8 cellular contexts compared by ENCODE assay signal in genomic region chr5:177085985-177086917, GRCh38.
DNase-seq lines count a peak whose midpoint lies in the region; ATAC-seq and TF ChIP-seq lines count a peak whose summit lies in the region.

FGFR4 (plus strand) TSS chr5:177086915; CDS start chr5:177089603, 2,688 bp downstream.

- H3K4me1 ChIP-seq in neutrophil (ENCODE audit: control insufficient read depth in 1 of 2, insufficient read depth in 1 of 2, low read depth in 1 of 2, low read length in 1 of 2) (peaks cover 10 to 11% of the 10 kb centered on the region in 2 experiments), tibial artery (peaks cover 0 to 14% (median 11%) of the 10 kb centered on the region in 4 donors)

- H3K9me3 ChIP-seq in neutrophil = no peaks in the 10 kb centered on the region
- no peaks in the 10 kb centered on the region for H3K9me3 ChIP-seq in tibial artery

- peak; percentile 37 for ATAC-seq in HG03045 (IDR thresholded peaks at IDR 0.05; ENCODE audit: unreplicated experiment)

- DNase-seq in SHP77 (lab: John Stamatoyannopoulos, UW) (peak; percentile 28 to 30), SHP77 treated with DMSO at 0.1 percent for 48 hours (lab: John Stamatoyannopoulos, UW) (no peak), NCI-H82 treated with DMSO at 0.1 percent for 48 hours (lab: John Stamatoyannopoulos, UW; ENCODE audit: unreplicated experiment) (peak; percentile 81), activated T-cell treated with anti-CD3 and anti-CD28 coated beads for 48 hours (ENCODE audit: low read depth) (peak; percentile 50), fibroblast of mammary gland (ENCODE audit: low read depth) (peak; percentile 47), tibial artery (no peak)

- intact Hi-C loops in tibial artery (cut with DNase I; ENCODE audit: low total_unique reads) = no loop called here

- H3K4me3 ChIP-seq in fibroblast of mammary gland (ENCODE audit: control insufficient read depth, low read depth, low read length) (no peak within 1 kb of the TSS), neutrophil (ENCODE audit: low read depth in 1 of 2, low read length in 1 of 2) (peak within 1 kb of the TSS; percentile 49 to 60), tibial artery (peak within 1 kb of the TSS; percentile 29 to 45)

- H3K27me3 ChIP-seq in neutrophil (peaks cover 82% of the 10 kb centered on the region), tibial artery (peaks cover 6 to 48% of the 10 kb centered on the region in 2 donors)

- H3K27ac ChIP-seq in neutrophil = peak within 1 kb of the TSS; percentile 33
- H3K27ac ChIP-seq in tibial artery = no peak within 1 kb of the TSS

- H3K36me3 ChIP-seq in neutrophil = no peaks in the 10 kb centered on the region
- no peaks in the 10 kb centered on the region for H3K36me3 ChIP-seq in tibial artery

- TF ChIP-seq CTCF in fibroblast of mammary gland (conservative IDR thresholded peaks at IDR 0.05; ENCODE audit: control insufficient read depth, insufficient read depth, low read depth, low read length) (no peak), neutrophil (IDR thresholded peaks at IDR 0.05) (no peak), tibial artery (IDR thresholded peaks at IDR 0.05) (no peak)

Comparison
In these comparisons a context has a peak if more than half of its experiments do, and no peak if none do; other contexts are left out.
1. DNase-seq: peak in SHP77 (2 of 2), NCI-H82 treated with DMSO at 0.1 percent for 48 hours (single experiment), activated T-cell treated with anti-CD3 and anti-CD28 coated beads for 48 hours (single experiment) and fibroblast of mammary gland (single experiment); none in SHP77 treated with DMSO at 0.1 percent for 48 hours (single experiment) and tibial artery (0 of 2).